Comparison of ENCODE assay signal across 10 cellular contexts in genomic region chr11:6297831-6298230, GRCh38. TPM values are rescaled to one million over a fixed set of nuclear protein-coding genes. Genes with fewer than 3 reads are reported as not detected.
DNase-seq lines count a peak whose midpoint lies in the region; ATAC-seq, FAIRE-seq and TF ChIP-seq lines count a peak whose summit lies in the region.
"Had no signal": no experiment of that assay in that cellular context is flagged by ENCODE, and none has a peak within 500 bp of the region (broad histone marks: within the 10 kb centered on the region; RNA-seq: fewer than 3 reads in every experiment).

No MANE protein-coding gene starts in this region.

- H3K9me3 Mint-ChIP-seq in H9 = no peaks in the 10 kb centered on the region
- H3K9me3 Mint-ChIP-seq in CD4-positive, alpha-beta memory T cell = no peaks in the 10 kb centered on the region
- H3K9me3 Mint-ChIP-seq: activated naive CD8-positive, alpha-beta T cell treated with anti-CD3 and anti-CD28 coated beads, Interleukin-2, amount 10 ng/mL, durations not matched to agents 7 days and 5 days had no signal

- peaks cover 3% of the 10 kb centered on the region; the same call in 1 of the 2 replicates for H3K4me1 ChIP-seq in H9 (ENCODE audit: insufficient read depth, low read length)
- H3K4me1 ChIP-seq in HepG2 (ENCODE audit: insufficient read depth, low read length) = no peaks in the 10 kb centered on the region
- no peaks in the 10 kb centered on the region for H3K4me1 ChIP-seq in CD4-positive, alpha-beta memory T cell (ENCODE audit: insufficient read depth, low read length)
- H3K4me1 ChIP-seq: sigmoid colon had no signal

- no peak for TF ChIP-seq RAD21 in HepG2 (CRISPR knock-in tag; IDR thresholded peaks at IDR 0.05)

- H4K91ac ChIP-seq in H9 (ENCODE audit: insufficient read length, low read depth, low read length) = no peak overlapping the region

- H3K36me3 Mint-ChIP-seq in H9 (ENCODE audit: insufficient read depth in 1 of 3, low read depth in 3 of 3) = no peaks in the 10 kb centered on the region
- H3K36me3 Mint-ChIP-seq in CD4-positive, alpha-beta memory T cell = no peaks in the 10 kb centered on the region
- H3K36me3 Mint-ChIP-seq: activated naive CD8-positive, alpha-beta T cell treated with anti-CD3 and anti-CD28 coated beads, Interleukin-2, amount 10 ng/mL, durations not matched to agents 7 days and 5 days had no signal

- POLR2A ChIA-PET in HepG2 (lab: Yijun Ruan, JAX) = no interaction called here
- POLR2A ChIA-PET in CD4-positive, alpha-beta memory T cell (lab: Charles Lee; ENCODE audit: partially characterized antibody) = interaction anchor here (0.7 kb wide), 1 partner anchor 9 kb away, joined by 3 read pairs; no protein-coding TSS in a partner anchor

- no CpG with 5 or more reads among the region's 1 CpG for WGBS in H9 (ENCODE audit: extremely low coverage, insufficient read length, low lambda C conversion rate)
- 17% methylated on average over 1 of the region's 1 CpG for WGBS in HepG2 (ENCODE audit: low lambda C conversion rate)

- H4K5ac ChIP-seq in H9 (ENCODE audit: insufficient read length, low read depth, low read length) = no peak overlapping the region

- no peak overlapping the region for H2BK20ac ChIP-seq in H9 (ENCODE audit: low read depth, low read length, poor library complexity, severe bottlenecking)

- no TSS peak for BruUV-seq in HepG2 (replicated peaks; lab: Mats Ljungman, UMichigan)

- in situ Hi-C loops in HepG2 (cut with HindIII; ENCODE audit: extremely low pct_ligation_motif_present, low pct_unique_long_range_greater_than_20kb) = no loop called here

- H4K8ac ChIP-seq in H9 (replicated peaks; ENCODE audit: insufficient read length, low read depth, low read length) = no peak overlapping the region

- H3K27me3 ChIP-seq in H9 (ENCODE audit: insufficient read depth, low read length) (no peaks in the 10 kb centered on the region), WERI-Rb-1 (ENCODE audit: insufficient read depth, low read depth, severe bottlenecking) (no peaks in the 10 kb centered on the region), HepG2 (ENCODE audit: control insufficient read depth in 1 of 2, insufficient read depth in 2 of 2, low read length in 2 of 2) (peaks cover 1 to 5% of the 10 kb centered on the region in 2 experiments; a peak in 3 of 5 replicates)
- no peaks in the 10 kb centered on the region for H3K27me3 ChIP-seq in CD4-positive, alpha-beta memory T cell (ENCODE audit: insufficient read depth, low read length)
- H3K27me3 ChIP-seq: sigmoid colon had no signal

- no peak overlapping the region for H3K56ac ChIP-seq in H9 (ENCODE audit: insufficient read length, low read depth, low read length)

- no peaks in the 10 kb centered on the region for H3K9me3 ChIP-seq in H9 (ENCODE audit: control insufficient read depth, low read depth, low read length)
- no peaks in the 10 kb centered on the region for H3K9me3 ChIP-seq in WERI-Rb-1 (ENCODE audit: severe bottlenecking)
- H3K9me3 ChIP-seq in HepG2 (ENCODE audit: low read length) = no peaks in the 10 kb centered on the region
- H3K9me3 ChIP-seq in CD4-positive, alpha-beta memory T cell (ENCODE audit: control insufficient read depth in 1 of 2, low read length in 2 of 2) = no peaks in the 10 kb centered on the region
- H3K9me3 ChIP-seq: sigmoid colon had no signal

- no peak overlapping the region for H3K14ac ChIP-seq in H9 (ENCODE audit: insufficient read depth, low read length)

- H3K18ac ChIP-seq in H9 (ENCODE audit: insufficient read length, low read depth, low read length) = no peak overlapping the region

- no peak overlapping the region for H2AK5ac ChIP-seq in H9 (ENCODE audit: insufficient read length, low read length)

- no peak overlapping the region for H2AFZ ChIP-seq in H9 (ENCODE audit: low read length)
- H2AFZ ChIP-seq in HepG2 (ENCODE audit: low read length) = no peak overlapping the region

- H3K4me2 ChIP-seq in H9 (ENCODE audit: insufficient read depth, insufficient read length, low read length) (no peak overlapping the region), HepG2 (ENCODE audit: low read depth, low read length) (no peak overlapping the region)

- no peak overlapping the region for H3T11ph ChIP-seq in H9 (ENCODE audit: low read length)

- H3K36me3 ChIP-seq in WERI-Rb-1 (no peaks in the 10 kb centered on the region), HepG2 (replicated peaks in 1 of 2; ENCODE audit: control insufficient read depth in 1 of 2, insufficient read depth in 2 of 2, low read length in 2 of 2) (no peaks in the 10 kb centered on the region)
- H3K36me3 ChIP-seq in CD4-positive, alpha-beta memory T cell (ENCODE audit: insufficient read depth, low read length) = no peaks in the 10 kb centered on the region
- H3K36me3 ChIP-seq: sigmoid colon had no signal

- no peak overlapping the region for H3K4ac ChIP-seq in H9 (ENCODE audit: low read depth, low read length)

- H4K20me1 ChIP-seq in H9 (ENCODE audit: control insufficient read depth, insufficient read depth, insufficient read length) (no peaks in the 10 kb centered on the region), HepG2 (ENCODE audit: insufficient read depth, low read length) (no peaks in the 10 kb centered on the region)

- peak; percentile 36; the same call in 1 of the 2 replicates for TF ChIP-seq CTCF in C4-2B (conservative IDR thresholded peaks at IDR 0.05)
- peak; percentile 43; the same call in 2 of the 3 replicates for TF ChIP-seq CTCF in H9 (conservative IDR thresholded peaks at IDR 0.05)
- TF ChIP-seq CTCF in WERI-Rb-1 (IDR thresholded peaks at IDR 0.05; ENCODE audit: low read depth, low read length) = peak; percentile 38; the same call in 1 of the 2 replicates
- TF ChIP-seq CTCF in HepG2 (CRISPR knock-in tag; IDR thresholded peaks at IDR 0.05) = peak; percentile 22; the same call in 1 of the 2 replicates

- TF ChIP-seq EP300 in HepG2 (IDR thresholded peaks at IDR 0.05; ENCODE audit: low read depth in 2 of 2, low read length in 2 of 2) (no peak), HepG2 (CRISPR knock-in tag; IDR thresholded peaks at IDR 0.05; ENCODE audit: borderline replicate concordance) (no peak)

- TF ChIP-seq POLR2A in HepG2 (IDR thresholded peaks at IDR 0.05; ENCODE audit: insufficient read depth in 1 of 2, low read depth in 2 of 2, low read length in 2 of 2) = no peak

- H3K9ac ChIP-seq in H9 (ENCODE audit: extremely low read depth, insufficient read length, low read length) (no peak overlapping the region), HepG2 (ENCODE audit: insufficient read depth, low read depth, low read length) (no peak overlapping the region)

- H3K79me2 ChIP-seq in H9 (ENCODE audit: insufficient read depth, low read length) (no peaks in the 10 kb centered on the region), HepG2 (ENCODE audit: insufficient read depth, low read length) (no peaks in the 10 kb centered on the region)

- H2BK120ac ChIP-seq in H9 (ENCODE audit: low read depth, low read length, poor library complexity, severe bottlenecking) = no peak overlapping the region

- CTCF ChIA-PET in HepG2 (lab: Yijun Ruan, JAX; ENCODE audit: low intra/inter-chr PET ratio, low total read pairs) = interaction anchor here (1.6 kb wide), 1 partner anchor 275 kb away, joined by 14 read pairs; no protein-coding TSS in a partner anchor
- CTCF ChIA-PET in CD4-positive, alpha-beta memory T cell (lab: Charles Lee; ENCODE audit: partially characterized antibody) = interaction anchor here (1.9 kb wide), 1 partner anchor 65 kb away, joined by 9 read pairs; no protein-coding TSS in a partner anchor

- no peak for FAIRE-seq in HepG2 (lab: Jason Lieb, UNC)

- H3K79me1 ChIP-seq in H9 (ENCODE audit: insufficient read depth, low read depth, low read length, poor library complexity, severe bottlenecking) = no peaks in the 10 kb centered on the region

- H3K4me1 Mint-ChIP-seq in H9 = peaks cover 59 to 73% of the 10 kb centered on the region in 2 experiments
- H3K4me1 Mint-ChIP-seq in CD4-positive, alpha-beta memory T cell = no peaks in the 10 kb centered on the region
- H3K4me1 Mint-ChIP-seq: activated naive CD8-positive, alpha-beta T cell treated with anti-CD3 and anti-CD28 coated beads, Interleukin-2, amount 10 ng/mL, durations not matched to agents 7 days and 5 days had no signal

- H3K27ac Mint-ChIP-seq in H9 = 0 out of 7 replicates have a peak overlapping the region, but pooled peaks of 1 of the 3 experiments have one; percentile 10
- peak overlapping the region in 1 of 7 donors; percentile 38 for H3K27ac Mint-ChIP-seq in CD4-positive, alpha-beta memory T cell
- H3K27ac Mint-ChIP-seq: activated naive CD8-positive, alpha-beta T cell treated with anti-CD3 and anti-CD28 coated beads, Interleukin-2, amount 10 ng/mL, durations not matched to agents 7 days and 5 days had no signal

- no peak overlapping the region for H2BK15ac ChIP-seq in H9 (ENCODE audit: low read depth, low read length)

- H2BK5ac ChIP-seq in H9 (ENCODE audit: insufficient read length, low read length) = no peak overlapping the region

- no peak overlapping the region for H3K23ac ChIP-seq in H9 (ENCODE audit: insufficient read length, low read depth, low read length)

- H3K27me3 Mint-ChIP-seq in H9 (ENCODE audit: low read depth) = peaks cover 18% of the 10 kb centered on the region
- peaks cover 3 to 8% of the 10 kb centered on the region in 2 donors for H3K27me3 Mint-ChIP-seq in CD4-positive, alpha-beta memory T cell

- H3K4me3 ChIP-seq in WERI-Rb-1 (ENCODE audit: low read depth, low read length) = no peak overlapping the region
- H3K4me3 ChIP-seq in HepG2 (replicated peaks in 1 of 3; ENCODE audit: insufficient read depth in 1 of 3, low read depth in 2 of 3, low read length in 3 of 3) = no peak overlapping the region
- no peak overlapping the region for H3K4me3 ChIP-seq in CD4-positive, alpha-beta memory T cell (ENCODE audit: low read length in 2 of 2)
- H3K4me3 ChIP-seq: sigmoid colon had no signal

- peak; percentile 65 for ATAC-seq in HepG2

- DNase-seq in H9 (no peak), WERI-Rb-1 (no peak), HepG2 (ENCODE audit: low spot score) (no peak), NCI-H2107 treated with DMSO at 0.1 percent for 48 hours (lab: John Stamatoyannopoulos, UW; ENCODE audit: unreplicated experiment) (no peak)
- no peak for DNase-seq in CD4-positive, alpha-beta memory T cell
- no peak for DNase-seq in stimulated activated CD4-positive, alpha-beta T cell treated with anti-CD3 and anti-CD28 coated beads, Interleukin-12 subunit alpha, Interleukin-12 subunit beta, amount 100 ng/mL, for 4 hours
- DNase-seq in stimulated activated naive CD4-positive, alpha-beta T cell treated with Interleukin-2 at 50 U/mL for 16 hours (lab: John Stamatoyannopoulos, UW) = no peak
- DNase-seq: activated naive CD8-positive, alpha-beta T cell treated with anti-CD3 and anti-CD28 coated beads, Interleukin-2, amount 10 ng/mL, durations not matched to agents 7 days and 5 days; sigmoid colon had no signal

- no peak overlapping the region for H2BK12ac ChIP-seq in H9 (ENCODE audit: insufficient read length, low read depth, low read length)

- intact Hi-C loops in HepG2 (cut with micrococcal nuclease; ENCODE audit: unreplicated experiment) = loop anchor here (1.0 to 5.0 kb wide), 3 partner anchors 47 to 275 kb away; no protein-coding TSS in a partner anchor
- intact Hi-C loops in CD4-positive, alpha-beta memory T cell (cut with micrococcal nuclease) = no loop called here

- H3K27ac ChIP-seq in C4-2B (no peak overlapping the region), H9 (ENCODE audit: insufficient read length, low read depth, low read length) (no peak overlapping the region), WERI-Rb-1 (no peak overlapping the region), HepG2 (ENCODE audit: extremely low read length, insufficient read depth, low read length) (no peak overlapping the region)
- H3K27ac ChIP-seq in CD4-positive, alpha-beta memory T cell (ENCODE audit: low read depth, low read length) = no peak overlapping the region
- H3K27ac ChIP-seq: sigmoid colon had no signal

- H3K4me3 Mint-ChIP-seq in H9 = no peak overlapping the region
- no peak overlapping the region for H3K4me3 Mint-ChIP-seq in CD4-positive, alpha-beta memory T cell
- H3K4me3 Mint-ChIP-seq: activated naive CD8-positive, alpha-beta T cell treated with anti-CD3 and anti-CD28 coated beads, Interleukin-2, amount 10 ng/mL, durations not matched to agents 7 days and 5 days had no signal

- no peaks in the 10 kb centered on the region for H3K23me2 ChIP-seq in H9 (ENCODE audit: insufficient read length, low read depth, low read length, poor library complexity, severe bottlenecking)

RNA-seq across cellular contexts. Expression of gene CAVIN3, which starts 22.5 kb away (rescaled TPM):
- 56.7 and 60.0 TPM in 2 replicates for total RNA-seq in H9 (2021)
- total RNA-seq in HepG2 (2016; rRNA removed; fragmentation: Illumina TruSeq; extraction: Trizol) = not detected in 2 replicates
- total RNA-seq in HepG2 (2016; cell fraction: cytosol; rRNA removed; fragmentation: Illumina TruSeq; extraction: Trizol; ENCODE audit: low read depth) = not detected in 2 replicates
- not detected in 2 replicates for total RNA-seq in HepG2 (2016; cell fraction: insoluble cytoplasmic fraction; rRNA removed; fragmentation: Illumina TruSeq; extraction: Trizol)
- not detected in 2 replicates for total RNA-seq in HepG2 (2016; cell fraction: membrane; rRNA removed; fragmentation: Illumina TruSeq; extraction: Trizol)
- total RNA-seq in HepG2 (2016; cell fraction: nucleus; rRNA removed; fragmentation: Illumina TruSeq; extraction: Trizol) = not detected in 2 replicates
- polyA plus RNA-seq in HepG2 (2011; rRNA removed) = not detected in 2 replicates
- polyA plus RNA-seq in HepG2 (2011; cell fraction: cytosol; rRNA removed) = not detected in 2 replicates
- not detected in 2 replicates for polyA plus RNA-seq in HepG2 (2011; cell fraction: nucleus; rRNA removed)
- not detected in 2 replicates for polyA plus RNA-seq in HepG2 (2012)
- not detected in 2 replicates for polyA plus RNA-seq in HepG2 (2016; cell fraction: cytosol; fragmentation: Illumina TruSeq; extraction: Trizol; ENCODE audit: low read depth)
- not detected in 2 replicates for polyA plus RNA-seq in HepG2 (2016; cell fraction: insoluble cytoplasmic fraction; fragmentation: Illumina TruSeq; extraction: Trizol; ENCODE audit: low read depth)
- not detected in 2 replicates for polyA plus RNA-seq in HepG2 (2016; cell fraction: membrane; fragmentation: Illumina TruSeq; extraction: Trizol; ENCODE audit: low read depth)
- polyA plus RNA-seq in HepG2 (2016; cell fraction: nucleus; fragmentation: Illumina TruSeq; extraction: Trizol; ENCODE audit: insufficient read depth, low read depth) = not detected in 2 replicates
- 8.6 TPM in 1 of 2 replicates, not detected in the other for polyA minus RNA-seq in HepG2 (2011; rRNA and poly(A)+ RNA removed; ENCODE audit: low replicate concordance)
- not detected in 2 replicates for polyA minus RNA-seq in HepG2 (2011; cell fraction: cytosol; rRNA and poly(A)+ RNA removed)
- not detected in 2 replicates for polyA minus RNA-seq in HepG2 (2011; cell fraction: nucleus; rRNA and poly(A)+ RNA removed)
- under 1 TPM in 1 of 2 experiments, not detected in 1; 0.36 TPM for total RNA-seq in CD4-positive, alpha-beta memory T cell
- polyA plus RNA-seq in CD4-positive, alpha-beta memory T cell = under 1 TPM in 1 of 2 donors, not detected in 1; 0.70 TPM

RNA-seq across cellular contexts. Expression of gene CCKBR, which starts 38.2 kb away (rescaled TPM):
- total RNA-seq in H9 (2021) (10.6 and 10.9 TPM in 2 replicates), HepG2 (2016; rRNA removed; fragmentation: Illumina TruSeq; extraction: Trizol) (not detected in 2 replicates)
- not detected in 2 replicates for total RNA-seq in HepG2 (2016; cell fraction: cytosol; rRNA removed; fragmentation: Illumina TruSeq; extraction: Trizol; ENCODE audit: low read depth)
- total RNA-seq in HepG2 (2016; cell fraction: insoluble cytoplasmic fraction; rRNA removed; fragmentation: Illumina TruSeq; extraction: Trizol) = not detected in 2 replicates
- total RNA-seq in HepG2 (2016; cell fraction: membrane; rRNA removed; fragmentation: Illumina TruSeq; extraction: Trizol) = not detected in 2 replicates
- total RNA-seq in HepG2 (2016; cell fraction: nucleus; rRNA removed; fragmentation: Illumina TruSeq; extraction: Trizol) = not detected in 2 replicates
- not detected in 2 replicates for polyA plus RNA-seq in HepG2 (2011; rRNA removed)
- not detected in 2 replicates for polyA plus RNA-seq in HepG2 (2011; cell fraction: cytosol; rRNA removed)
- polyA plus RNA-seq in HepG2 (2011; cell fraction: nucleus; rRNA removed) = not detected in 2 replicates
- not detected in 2 replicates for polyA plus RNA-seq in HepG2 (2012)
- polyA plus RNA-seq in HepG2 (2016; cell fraction: cytosol; fragmentation: Illumina TruSeq; extraction: Trizol; ENCODE audit: low read depth) = not detected in 2 replicates
- polyA plus RNA-seq in HepG2 (2016; cell fraction: insoluble cytoplasmic fraction; fragmentation: Illumina TruSeq; extraction: Trizol; ENCODE audit: low read depth) = not detected in 2 replicates
- not detected in 2 replicates for polyA plus RNA-seq in HepG2 (2016; cell fraction: membrane; fragmentation: Illumina TruSeq; extraction: Trizol; ENCODE audit: low read depth)
- polyA plus RNA-seq in HepG2 (2016; cell fraction: nucleus; fragmentation: Illumina TruSeq; extraction: Trizol; ENCODE audit: insufficient read depth, low read depth) = not detected in 2 replicates
- polyA minus RNA-seq in HepG2 (2011; rRNA and poly(A)+ RNA removed; ENCODE audit: low replicate concordance) = 0.06 TPM in 1 of 2 replicates, not detected in the other
- not detected in 2 replicates for polyA minus RNA-seq in HepG2 (2011; cell fraction: cytosol; rRNA and poly(A)+ RNA removed)
- not detected in 2 replicates for polyA minus RNA-seq in HepG2 (2011; cell fraction: nucleus; rRNA and poly(A)+ RNA removed)
- not detected for total RNA-seq in CD4-positive, alpha-beta memory T cell
- polyA plus RNA-seq in CD4-positive, alpha-beta memory T cell = not detected
- total RNA-seq: activated naive CD8-positive, alpha-beta T cell treated with anti-CD3 and anti-CD28 coated beads, Interleukin-2, amount 10 ng/mL, durations not matched to agents 7 days and 5 days had no signal
- polyA plus RNA-seq: sigmoid colon had no signal

RNA-seq across cellular contexts. Expression of gene CNGA4, which starts 58.9 kb away (rescaled TPM):
- total RNA-seq in H9 (2021) (0.11 and 0.20 TPM in 2 replicates), HepG2 (2016; rRNA removed; fragmentation: Illumina TruSeq; extraction: Trizol) (not detected in 2 replicates)
- total RNA-seq in HepG2 (2016; cell fraction: cytosol; rRNA removed; fragmentation: Illumina TruSeq; extraction: Trizol; ENCODE audit: low read depth) = not detected in 2 replicates
- not detected in 2 replicates for total RNA-seq in HepG2 (2016; cell fraction: insoluble cytoplasmic fraction; rRNA removed; fragmentation: Illumina TruSeq; extraction: Trizol)
- total RNA-seq in HepG2 (2016; cell fraction: membrane; rRNA removed; fragmentation: Illumina TruSeq; extraction: Trizol) = not detected in 2 replicates
- total RNA-seq in HepG2 (2016; cell fraction: nucleus; rRNA removed; fragmentation: Illumina TruSeq; extraction: Trizol) = not detected in 2 replicates
- polyA plus RNA-seq in HepG2 (2011; rRNA removed) = 0.03 and 0.07 TPM in 2 replicates
- polyA plus RNA-seq in HepG2 (2011; cell fraction: cytosol; rRNA removed) = 0.04 TPM in 1 of 2 replicates, not detected in the other
- 0.21 TPM in 1 of 2 replicates, not detected in the other for polyA plus RNA-seq in HepG2 (2011; cell fraction: nucleus; rRNA removed)
- polyA plus RNA-seq in HepG2 (2012) = not detected in 2 replicates
- not detected in 2 replicates for polyA plus RNA-seq in HepG2 (2016; cell fraction: cytosol; fragmentation: Illumina TruSeq; extraction: Trizol; ENCODE audit: low read depth)
- polyA plus RNA-seq in HepG2 (2016; cell fraction: insoluble cytoplasmic fraction; fragmentation: Illumina TruSeq; extraction: Trizol; ENCODE audit: low read depth) = not detected in 2 replicates
- polyA plus RNA-seq in HepG2 (2016; cell fraction: membrane; fragmentation: Illumina TruSeq; extraction: Trizol; ENCODE audit: low read depth) = not detected in 2 replicates
- polyA plus RNA-seq in HepG2 (2016; cell fraction: nucleus; fragmentation: Illumina TruSeq; extraction: Trizol; ENCODE audit: insufficient read depth, low read depth) = not detected in 2 replicates
- 0.09 and 0.10 TPM in 2 replicates for polyA minus RNA-seq in HepG2 (2011; rRNA and poly(A)+ RNA removed; ENCODE audit: low replicate concordance)
- not detected in 2 replicates for polyA minus RNA-seq in HepG2 (2011; cell fraction: cytosol; rRNA and poly(A)+ RNA removed)
- not detected in 2 replicates for polyA minus RNA-seq in HepG2 (2011; cell fraction: nucleus; rRNA and poly(A)+ RNA removed)
- total RNA-seq in CD4-positive, alpha-beta memory T cell = under 1 TPM; 0.58 to 0.61 TPM
- polyA plus RNA-seq in CD4-positive, alpha-beta memory T cell = not detected

Comparison
In these comparisons a context has a peak if more than half of its experiments do, and no peak if none do; other contexts are left out.
1. RNA of gene CAVIN3, which starts 22.5 kb away (total RNA-seq): 56.7 to 60.0 TPM in H9; 0.36 TPM in CD4-positive, alpha-beta memory T cell and not detected in HepG2; every median in the first group is over 10 times any median in the second.
2. RNA of gene CCKBR, which starts 38.2 kb away (total RNA-seq): 10.6 to 10.9 TPM in H9; not detected in HepG2 and not detected in CD4-positive, alpha-beta memory T cell; every median in the first group is over 10 times any median in the second.
3. Peak in every context shown above with its lines, with median percentiles within 50 percentile points of each other: CTCF ChIP-seq.